Comparison of ENCODE assay signal across 8 cellular contexts in genomic region chr20:3071610-3072529, GRCh38. TPM values are rescaled to one million over a fixed set of nuclear protein-coding genes. Genes with fewer than 3 reads are reported as not detected.
DNase-seq lines count a peak whose midpoint lies in the region; ATAC-seq and TF ChIP-seq lines count a peak whose summit lies in the region.

OXT (plus strand) TSS chr20:3071620; CDS start chr20:3071656, 36 bp downstream.

- peaks cover 15% of the 10 kb centered on the region for H3K27me3 Mint-ChIP-seq in glutamatergic neuron (ENCODE audit: unreplicated experiment)

- POLR2A ChIA-PET in RWPE1 (lab: Yijun Ruan, JAX; ENCODE audit: low non-redundant PET): no interaction called here

- peak within 1 kb of the TSS; percentile 68 for H3K4me3 Mint-ChIP-seq in glutamatergic neuron (ENCODE audit: unreplicated experiment)

- H3K4me3 ChIP-seq in gastrocnemius medialis: peak within 1 kb of the TSS; percentile 36 to 56 (median 50)

- DNase-seq in GM20000 (ENCODE audit: low spot score): peak; percentile 62
- DNase-seq in activated T-cell treated with anti-CD3 and anti-CD28 coated beads, Interleukin-2, amount 50 U/mL, for 1 hour: peak; percentile 79
- DNase-seq in glutamatergic neuron: peak; percentile 26
- no peak for DNase-seq in gastrocnemius medialis
- DNase-seq in RWPE1 (ENCODE audit: low spot score): no peak

- H3K27me3 ChIP-seq in gastrocnemius medialis: peaks cover 13 to 24% (median 19%) of the 10 kb centered on the region in 3 donors

- H3K4me1 ChIP-seq in gastrocnemius medialis: no peaks in the 10 kb centered on the region

- peaks cover 4% of the 10 kb centered on the region for H3K4me1 Mint-ChIP-seq in glutamatergic neuron (ENCODE audit: low read depth, unreplicated experiment)

- CTCF ChIA-PET in RWPE1 (lab: Yijun Ruan, JAX): interaction anchor here (0.6 kb wide), 1 partner anchor 398 kb away, joined by 4 read pairs; no protein-coding TSS in a partner anchor

- in situ Hi-C loops in gastrocnemius medialis (cut with MboI; ENCODE audit: low sequenced_read_pairs in 4 of 4): loop anchor here in 2 of 4 donors (25.0 kb wide), 2 partner anchors 115 to 240 kb away; no protein-coding TSS in a partner anchor

- ATAC-seq in gastrocnemius medialis (peak in 1 of 2 donors; percentile 21), GM19395 (IDR thresholded peaks at IDR 0.05; ENCODE audit: unreplicated experiment) (no peak), GM21367 (IDR thresholded peaks at IDR 0.05; ENCODE audit: unreplicated experiment) (no peak), HG03342 (IDR thresholded peaks at IDR 0.05; ENCODE audit: unreplicated experiment) (no peak)

- peaks cover 4% of the 10 kb centered on the region for H3K9me3 Mint-ChIP-seq in glutamatergic neuron (ENCODE audit: unreplicated experiment)

- H3K27ac ChIP-seq in gastrocnemius medialis (no peak within 1 kb of the TSS), RWPE1 (no peak within 1 kb of the TSS)

- intact Hi-C loops in gastrocnemius medialis (cut with DNase I; ENCODE audit: low total_unique reads): no loop called here

- no peaks in the 10 kb centered on the region for H3K9me3 ChIP-seq in gastrocnemius medialis

- no peaks in the 10 kb centered on the region for H3K36me3 ChIP-seq in gastrocnemius medialis

- no peak within 1 kb of the TSS for H3K27ac Mint-ChIP-seq in glutamatergic neuron (ENCODE audit: unreplicated experiment)

- H3K36me3 Mint-ChIP-seq in glutamatergic neuron (ENCODE audit: unreplicated experiment): no peaks in the 10 kb centered on the region

- no peak for TF ChIP-seq CTCF in GM20000 (IDR thresholded peaks at IDR 0.05; ENCODE audit: extremely low read depth, missing control alignments)
- TF ChIP-seq CTCF in glutamatergic neuron (IDR thresholded peaks at IDR 0.05; ENCODE audit: partially characterized antibody, unreplicated experiment): no peak
- no peak for TF ChIP-seq CTCF in gastrocnemius medialis (IDR thresholded peaks at IDR 0.05 in 4 of 5, conservative IDR thresholded peaks at IDR 0.05 in 1 of 5)
- no peak for TF ChIP-seq CTCF in RWPE1 (conservative IDR thresholded peaks at IDR 0.05; ENCODE audit: low read depth)

- TF ChIP-seq POLR2A in gastrocnemius medialis (IDR thresholded peaks at IDR 0.05): no peak

RNA-seq across cellular contexts. Expression of gene OXT, which starts in this region (rescaled TPM):
- total RNA-seq in glutamatergic neuron (ENCODE audit: unreplicated experiment) (not detected), gastrocnemius medialis (1 to 10 TPM in 1 of 4 donors, not detected in 3; 2.2 TPM)

Comparison
In these comparisons a context has a peak if more than half of its experiments do, and no peak if none do; other contexts are left out.
1. Peak in DNase-seq in glutamatergic neuron; RNA of the gene not detected or under 1 TPM.
2. DNase-seq: peak in GM20000 (single experiment) and activated T-cell treated with anti-CD3 and anti-CD28 coated beads, Interleukin-2, amount 50 U/mL, for 1 hour (single experiment); none in gastrocnemius medialis (0 of 2) and RWPE1 (single experiment).